Comparison of ENCODE assay signal across 16 cellular contexts in the genomic region with DNA sequence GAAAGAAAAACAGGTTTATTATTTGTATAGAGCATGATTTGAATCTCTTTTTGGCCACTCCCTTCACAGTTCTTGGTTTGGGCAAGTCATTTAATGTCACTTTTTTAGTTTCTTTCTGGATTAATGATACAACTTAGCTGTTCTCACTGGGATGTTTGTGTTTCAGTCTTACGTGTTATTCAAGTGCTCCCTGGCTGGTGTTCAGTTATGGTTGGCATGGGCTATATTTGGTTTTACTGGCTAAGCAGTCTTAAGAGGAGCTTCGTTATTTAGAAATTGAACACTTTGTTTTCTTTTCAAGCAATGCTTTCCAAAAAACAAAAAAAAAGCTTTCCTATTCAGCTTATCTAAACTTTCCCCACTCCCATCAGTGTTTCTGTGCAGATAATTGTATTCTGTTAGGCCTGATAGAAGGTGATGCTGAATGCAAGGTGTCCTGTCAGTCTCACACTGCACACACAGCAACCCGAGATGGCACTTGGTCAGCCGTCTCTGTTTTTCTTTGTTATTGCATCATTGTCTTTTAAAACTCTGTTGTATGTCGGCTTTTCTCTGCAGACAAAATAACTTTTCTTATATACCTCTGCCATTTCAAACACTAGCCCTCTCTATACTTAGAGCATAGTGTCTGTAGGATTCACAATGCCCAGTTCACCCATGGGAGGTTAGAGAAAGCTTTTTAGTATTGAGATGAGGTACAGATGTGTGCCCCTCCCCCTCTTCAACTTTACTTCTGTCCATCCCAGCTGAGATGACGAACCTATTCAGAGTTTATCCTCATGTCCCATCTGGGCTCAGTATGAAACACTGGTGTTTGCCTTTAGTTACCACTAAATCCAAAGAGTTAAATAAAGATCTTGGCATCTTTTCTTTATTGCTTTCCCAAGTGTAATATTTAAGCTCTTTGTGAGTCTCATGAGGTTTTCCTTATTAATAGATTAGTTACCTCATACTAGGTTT.
A peak's percentile ranks its signal among the peaks of the same experiment; 100 is the strongest.
DNase-seq lines count a peak whose midpoint lies in the region; FAIRE-seq and TF ChIP-seq lines count a peak whose summit lies in the region.
"Had no signal": no experiment of that assay in that cellular context is flagged by ENCODE, and none has a peak within 500 bp of the region (broad histone marks: within the 10 kb centered on the region; RNA-seq: fewer than 3 reads in every experiment).

No MANE protein-coding gene starts in this region.

- FAIRE-seq in GM12892 (lab: Jason Lieb, UNC): no peak

- H3K79me1 ChIP-seq in mesenchymal stem cell (replicated peaks; ENCODE audit: low read length, poor library complexity, severe bottlenecking): peaks cover 6% of the 10 kb centered on the region

- H2BK5ac ChIP-seq in mesenchymal stem cell (ENCODE audit: low read depth, low read length, poor library complexity, severe bottlenecking): no peak overlapping the region

- no peak overlapping the region for H3K4ac ChIP-seq in mesenchymal stem cell (ENCODE audit: low read depth in 1 of 2, low read length in 2 of 2)

- no peak overlapping the region for H2BK12ac ChIP-seq in mesenchymal stem cell (ENCODE audit: low read length in 2 of 2)

- peaks cover 16% of the 10 kb centered on the region for H3K4me1 Mint-ChIP-seq in type B pancreatic cell (ENCODE audit: unreplicated experiment)
- H3K4me1 Mint-ChIP-seq in activated CD4-positive, alpha-beta T cell treated with anti-CD3 and anti-CD28 coated beads, Interleukin-2, amount 10 ng/mL, durations not matched to agents 7 days and 5 days: no peaks in the 10 kb centered on the region
- H3K4me1 Mint-ChIP-seq: activated naive CD4-positive, alpha-beta T cell treated with anti-CD3 and anti-CD28 coated beads, Interleukin-2, amount 50 U/mL, for 24 hours; memory B cell had no signal

- H3K36me3 ChIP-seq in esophagus muscularis mucosa (peaks cover 34 to 93% (median 71%) of the 10 kb centered on the region in 4 donors), mesenchymal stem cell (ENCODE audit: control insufficient read depth in 1 of 2, insufficient read depth in 2 of 2, low read depth in 1 of 2, low read length in 2 of 2) (peaks cover 37 to 84% of the 10 kb centered on the region in 2 experiments)

- peaks cover 39% of the 10 kb centered on the region for H3K36me3 Mint-ChIP-seq in type B pancreatic cell
- H3K36me3 Mint-ChIP-seq in activated CD4-positive, alpha-beta T cell treated with anti-CD3 and anti-CD28 coated beads, Interleukin-2, amount 10 ng/mL, durations not matched to agents 7 days and 5 days (ENCODE audit: low read depth): peaks cover 72% of the 10 kb centered on the region

- no peak overlapping the region for H3K4me2 ChIP-seq in mesenchymal stem cell (ENCODE audit: low read length, poor library complexity, severe bottlenecking)

- H2BK120ac ChIP-seq in mesenchymal stem cell (ENCODE audit: low read depth, low read length): no peak overlapping the region

- peak overlapping the region; percentile 19 for H3K9ac ChIP-seq in mesenchymal stem cell (ENCODE audit: low read length)

- peak overlapping the region; percentile 82 for H3K27ac Mint-ChIP-seq in type B pancreatic cell
- no peak overlapping the region for H3K27ac Mint-ChIP-seq in activated CD4-positive, alpha-beta T cell treated with anti-CD3 and anti-CD28 coated beads, Interleukin-2, amount 10 ng/mL, durations not matched to agents 7 days and 5 days
- H3K27ac Mint-ChIP-seq: activated naive CD4-positive, alpha-beta T cell treated with anti-CD3 and anti-CD28 coated beads, Interleukin-2, amount 50 U/mL, for 24 hours; CD8-positive, alpha-beta T cell; memory B cell had no signal

- no peak overlapping the region for H4K91ac ChIP-seq in mesenchymal stem cell (ENCODE audit: low read length)

- POLR2A ChIA-PET in activated CD4-positive, alpha-beta T cell treated with anti-CD3 and anti-CD28 coated beads, Interleukin-2, amount 10 ng/mL, durations not matched to agents 7 days and 5 days (lab: Charles Lee): no interaction called here

- no peak overlapping the region for H4K8ac ChIP-seq in mesenchymal stem cell (ENCODE audit: low read length)

- no peaks in the 10 kb centered on the region for H3K9me3 ChIP-seq in esophagus muscularis mucosa
- H3K9me3 ChIP-seq in mesenchymal stem cell (ENCODE audit: control insufficient read depth, low read length): no peaks in the 10 kb centered on the region

- CTCF ChIA-PET in activated CD4-positive, alpha-beta T cell treated with anti-CD3 and anti-CD28 coated beads, Interleukin-2, amount 10 ng/mL, durations not matched to agents 7 days and 5 days (lab: Charles Lee): interaction anchor here (0.6 to 1.8 kb wide), 6 partner anchors 10 to 349 kb away, joined by 3 to 6 read pairs (median 4); no protein-coding TSS in a partner anchor

- H2BK15ac ChIP-seq in mesenchymal stem cell (ENCODE audit: low read depth, poor library complexity, severe bottlenecking): no peak overlapping the region

- peaks cover 12 to 53% (median 31%) of the 10 kb centered on the region in 4 donors for H3K4me1 ChIP-seq in esophagus muscularis mucosa
- H3K4me1 ChIP-seq in mesenchymal stem cell (ENCODE audit: control insufficient read depth, insufficient read depth, low read depth, low read length): peaks cover 2% of the 10 kb centered on the region

- TF ChIP-seq POLR2A in esophagus muscularis mucosa (IDR thresholded peaks at IDR 0.05; ENCODE audit: low read depth) (no peak), GM12892 (IDR thresholded peaks at IDR 0.05; ENCODE audit: low read depth, low read length) (no peak)

- no peak for TF ChIP-seq EP300 in esophagus muscularis mucosa (IDR thresholded peaks at IDR 0.05)

- no peaks in the 10 kb centered on the region for H3K9me3 Mint-ChIP-seq in type B pancreatic cell
- no peaks in the 10 kb centered on the region for H3K9me3 Mint-ChIP-seq in activated CD4-positive, alpha-beta T cell treated with anti-CD3 and anti-CD28 coated beads, Interleukin-2, amount 10 ng/mL, durations not matched to agents 7 days and 5 days
- H3K9me3 Mint-ChIP-seq: activated naive CD4-positive, alpha-beta T cell treated with anti-CD3 and anti-CD28 coated beads, Interleukin-2, amount 50 U/mL, for 24 hours; CD8-positive, alpha-beta T cell; memory B cell had no signal

- no peak overlapping the region for H3K18ac ChIP-seq in mesenchymal stem cell (ENCODE audit: low read depth in 1 of 2, low read length in 2 of 2)

- no peak overlapping the region for H2AFZ ChIP-seq in mesenchymal stem cell (ENCODE audit: low read depth, low read length)

- no peak overlapping the region for H3K14ac ChIP-seq in mesenchymal stem cell (ENCODE audit: low read length in 2 of 2)

- H3K23ac ChIP-seq in mesenchymal stem cell (ENCODE audit: low read length in 2 of 2): no peak overlapping the region

- intact Hi-C loops in esophagus muscularis mucosa (cut with DNase I): no loop called here

- no peak overlapping the region for H3K4me3 ChIP-seq in esophagus muscularis mucosa
- no peak overlapping the region for H3K4me3 ChIP-seq in mesenchymal stem cell (ENCODE audit: insufficient read depth in 1 of 2, low read depth in 1 of 2, low read length in 2 of 2)
- H3K4me3 ChIP-seq: dorsolateral prefrontal cortex had no signal

- H3K27me3 ChIP-seq in esophagus muscularis mucosa: no peaks in the 10 kb centered on the region
- H3K27me3 ChIP-seq in mesenchymal stem cell (ENCODE audit: control insufficient read depth in 1 of 2, insufficient read depth in 1 of 2, low read length in 2 of 2): no peaks in the 10 kb centered on the region
- H3K27me3 ChIP-seq: dorsolateral prefrontal cortex had no signal

- H3K27me3 Mint-ChIP-seq in type B pancreatic cell: no peaks in the 10 kb centered on the region
- H3K27me3 Mint-ChIP-seq in activated CD4-positive, alpha-beta T cell treated with anti-CD3 and anti-CD28 coated beads, Interleukin-2, amount 10 ng/mL, durations not matched to agents 7 days and 5 days: no peaks in the 10 kb centered on the region
- H3K27me3 Mint-ChIP-seq: activated naive CD4-positive, alpha-beta T cell treated with anti-CD3 and anti-CD28 coated beads, Interleukin-2, amount 50 U/mL, for 24 hours; memory B cell had no signal

- DNase-seq in NCI-H2196 (lab: John Stamatoyannopoulos, UW; ENCODE audit: unreplicated experiment) (peak; percentile 7), NCI-H2196 treated with DMSO at 0.1 percent for 48 hours (lab: John Stamatoyannopoulos, UW; ENCODE audit: unreplicated experiment) (no peak), esophagus muscularis mucosa (ENCODE audit: extremely low spot score) (no peak), mesenchymal stem cell (no peak), type B pancreatic cell (ENCODE audit: extremely low spot score, unreplicated experiment) (no peak), HK-2 (ENCODE audit: unreplicated experiment) (no peak), GM12892 (ENCODE audit: insufficient read length) (no peak)
- no peak for DNase-seq in activated CD4-positive, alpha-beta T cell treated with anti-CD3 and anti-CD28 coated beads, Interleukin-2, amount 10 ng/mL, durations not matched to agents 7 days and 5 days
- DNase-seq: 8988T; CD8-positive, alpha-beta T cell; dorsolateral prefrontal cortex; hippocampal formation; NCI-H1436 treated with DMSO at 0.1 percent for 48 hours; SHP77 treated with DMSO at 0.1 percent for 48 hours had no signal

- WGBS in esophagus muscularis mucosa: 29% methylated on average over 6 of the region's 6 CpGs
- 96% methylated on average over 4 of the region's 6 CpGs for WGBS in mesenchymal stem cell

- H3K27ac ChIP-seq in esophagus muscularis mucosa (replicated peaks in 1 of 4) (peak overlapping the region; percentile 79 to 86 (median 82)), mesenchymal stem cell (ENCODE audit: low read length, poor library complexity, severe bottlenecking) (no peak overlapping the region)

- TF ChIP-seq CTCF in esophagus muscularis mucosa (IDR thresholded peaks at IDR 0.05): no peak
- TF ChIP-seq CTCF in type B pancreatic cell (conservative IDR thresholded peaks at IDR 0.05): no peak

- H3K4me3 Mint-ChIP-seq in type B pancreatic cell: peak overlapping the region; percentile 20
- H3K4me3 Mint-ChIP-seq in activated CD4-positive, alpha-beta T cell treated with anti-CD3 and anti-CD28 coated beads, Interleukin-2, amount 10 ng/mL, durations not matched to agents 7 days and 5 days: no peak overlapping the region
- H3K4me3 Mint-ChIP-seq: activated naive CD4-positive, alpha-beta T cell treated with anti-CD3 and anti-CD28 coated beads, Interleukin-2, amount 50 U/mL, for 24 hours; CD8-positive, alpha-beta T cell; memory B cell had no signal

- no peak overlapping the region for H2AK5ac ChIP-seq in mesenchymal stem cell (ENCODE audit: low read length, severe bottlenecking)
